ENCODE assay signal across 11 cellular contexts in the genomic region with DNA sequence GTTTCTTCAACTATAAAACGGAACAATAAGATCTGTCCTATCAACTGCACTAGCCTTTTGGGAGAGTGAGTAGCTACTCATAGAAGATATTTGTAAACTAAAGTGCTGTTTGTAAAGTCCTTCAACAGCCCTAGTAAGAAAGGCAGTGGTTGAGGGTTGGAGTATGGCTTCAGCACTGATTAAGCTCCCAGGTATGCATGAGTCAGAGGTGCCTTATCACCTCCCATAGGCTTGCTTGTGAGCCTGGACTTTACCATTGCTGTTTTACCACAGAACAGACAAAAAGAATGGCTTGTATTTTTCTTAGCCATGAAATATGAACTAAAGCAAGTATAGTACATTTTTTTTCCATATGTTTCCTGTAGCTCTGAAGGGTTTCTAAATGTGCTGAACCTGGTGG. TPM values are rescaled to one million over a fixed set of nuclear protein-coding genes. Genes with fewer than 3 reads are reported as not detected.
DNase-seq lines count a peak whose midpoint lies in the region; ATAC-seq, FAIRE-seq and TF ChIP-seq lines count a peak whose summit lies in the region.
"Had no signal": no experiment of that assay in that cellular context is flagged by ENCODE, and none has a peak within 500 bp of the region (broad histone marks: within the 10 kb centered on the region; RNA-seq: fewer than 3 reads in every experiment).

No MANE protein-coding gene starts in this region.

- H3K79me2 ChIP-seq in ACC112 (ENCODE audit: control insufficient read depth, insufficient read depth, low read length, unreplicated experiment) (no peaks in the 10 kb centered on the region), astrocyte (ENCODE audit: insufficient read depth, low read length) (no peaks in the 10 kb centered on the region)

- H3K9me3 ChIP-seq in astrocyte (ENCODE audit: insufficient read depth, low read depth, low read length), result no peaks in the 10 kb centered on the region

- no peak overlapping the region for H2AFZ ChIP-seq in ACC112 (ENCODE audit: low read length, unreplicated experiment)
- H2AFZ ChIP-seq in astrocyte (ENCODE audit: low read depth, low read length), result no peak overlapping the region

- FAIRE-seq in astrocyte (lab: Jason Lieb, UNC), result peak; percentile 98
- FAIRE-seq: GM12891 had no signal

- H4K20me1 ChIP-seq in astrocyte (ENCODE audit: insufficient read depth, low read length), result no peaks in the 10 kb centered on the region

- DNase-seq in HPDE6-E6E7 (ENCODE audit: extremely low spot score) (peak; percentile 76), astrocyte (ENCODE audit: low read depth) (peak; percentile 97), immature natural killer cell (no peak), caudate nucleus (lab: John Stamatoyannopoulos, UW) (no peak), NCI-H2227 treated with DMSO at 0.1 percent for 48 hours (lab: John Stamatoyannopoulos, UW) (no peak), nucleus accumbens (lab: John Stamatoyannopoulos, UW) (no peak)
- DNase-seq: C1 segment of cervical spinal cord, NCI-H524 treated with DMSO at 0.1 percent for 48 hours had no signal

- no peaks in the 10 kb centered on the region for H3K27me3 Mint-ChIP-seq in astrocyte (ENCODE audit: low read depth, unreplicated experiment)
- H3K27me3 Mint-ChIP-seq in immature natural killer cell (ENCODE audit: low read depth in 3 of 3), result peaks cover 4 to 11% (median 7%) of the 10 kb centered on the region in 3 donors

- peak overlapping the region; percentile 55 for H3K27ac Mint-ChIP-seq in astrocyte (ENCODE audit: unreplicated experiment)
- H3K27ac Mint-ChIP-seq in immature natural killer cell, result peak overlapping the region; percentile 55 to 84 (median 76)

- H3K4me2 ChIP-seq in astrocyte (ENCODE audit: low read length), result peak overlapping the region; percentile 48

- H3K9ac ChIP-seq in astrocyte (ENCODE audit: low read length), result no peak overlapping the region

- H3K36me3 ChIP-seq in ACC112 (ENCODE audit: insufficient read depth, low read length) (no peaks in the 10 kb centered on the region), astrocyte (ENCODE audit: insufficient read depth, low read length) (peaks cover 5% of the 10 kb centered on the region)

- no peaks in the 10 kb centered on the region for H3K9me3 Mint-ChIP-seq in astrocyte (ENCODE audit: unreplicated experiment)
- no peaks in the 10 kb centered on the region for H3K9me3 Mint-ChIP-seq in immature natural killer cell

- TF ChIP-seq CTCF in astrocyte (IDR thresholded peaks at IDR 0.05; ENCODE audit: insufficient read depth, low read depth, low read length), result no peak

- no peak overlapping the region for H3K27ac ChIP-seq in ACC112 (ENCODE audit: low read depth, low read length)
- H3K27ac ChIP-seq in astrocyte (ENCODE audit: low read depth, low read length), result peak overlapping the region; percentile 25
- H3K27ac ChIP-seq in caudate nucleus (ENCODE audit: low read depth, low read length), result no peak overlapping the region

- H3K4me1 Mint-ChIP-seq in astrocyte (ENCODE audit: low read depth, unreplicated experiment) (peaks cover 14% of the 10 kb centered on the region), immature natural killer cell (peaks cover 42 to 77% of the 10 kb centered on the region in 2 donors)

- H3K4me3 ChIP-seq in ACC112 (ENCODE audit: low read depth, low read length), result peak overlapping the region; percentile 17; the same call in 1 of the 2 replicates
- no peak overlapping the region for H3K4me3 ChIP-seq in astrocyte (ENCODE audit: insufficient read depth, low read depth, low read length)

- TF ChIP-seq POLR2A in GM18505 (IDR thresholded peaks at IDR 0.05; ENCODE audit: borderline replicate concordance, extremely low read depth, insufficient read depth, insufficient read length), result no peak

- no peak for ATAC-seq in GM18505 (IDR thresholded peaks at IDR 0.05; ENCODE audit: unreplicated experiment)

- no peaks in the 10 kb centered on the region for H3K27me3 ChIP-seq in ACC112 (ENCODE audit: insufficient read depth, low read length)
- H3K27me3 ChIP-seq in astrocyte (ENCODE audit: insufficient read depth, low read length), result no peaks in the 10 kb centered on the region

- no peaks in the 10 kb centered on the region for H3K36me3 Mint-ChIP-seq in astrocyte (ENCODE audit: low read depth, unreplicated experiment)
- peaks cover 47 to 77% (median 55%) of the 10 kb centered on the region in 3 donors for H3K36me3 Mint-ChIP-seq in immature natural killer cell

- H3K4me1 ChIP-seq in ACC112 (ENCODE audit: control insufficient read depth, insufficient read depth, low read length, unreplicated experiment) (peaks cover 12% of the 10 kb centered on the region), astrocyte (ENCODE audit: insufficient read depth, low read length) (peaks cover 8% of the 10 kb centered on the region)

- H3K4me3 Mint-ChIP-seq in astrocyte (ENCODE audit: unreplicated experiment) (no peak overlapping the region), immature natural killer cell (no peak overlapping the region)

RNA-seq across cellular contexts. Expression of a gene that starts 44.1 kb away (rescaled TPM):
- 0.45 TPM in 1 of 2 replicates, not detected in the other for total RNA-seq in astrocyte
- 100 to 1,000 TPM; 208 to 376 (median 275) TPM for polyA plus RNA-seq in immature natural killer cell

Comparison
In these comparisons a context has a peak if more than half of its experiments do, and no peak if none do; other contexts are left out.
1. DNase-seq: peak in HPDE6-E6E7 (single experiment) and astrocyte (single experiment); none in immature natural killer cell (0 of 3), caudate nucleus (0 of 61), NCI-H2227 treated with DMSO at 0.1 percent for 48 hours (single experiment) and nucleus accumbens (0 of 56).